15 cellular contexts compared by ENCODE assay signal in genomic region chr10:27344568-27345454, GRCh38.
DNase-seq lines count a peak whose midpoint lies in the region; ATAC-seq and TF ChIP-seq lines count a peak whose summit lies in the region.
"Had no signal": no experiment of that assay in that cellular context is flagged by ENCODE, and none has a peak within 500 bp of the region (broad histone marks: within the 10 kb centered on the region; RNA-seq: fewer than 3 reads in every experiment).

No MANE protein-coding gene starts in this region.

- no peak for TF ChIP-seq POLR2A in stomach (IDR thresholded peaks at IDR 0.05)

- no peak overlapping the region for H3K4me3 Mint-ChIP-seq in activated naive CD4-positive, alpha-beta T cell treated with anti-CD3 and anti-CD28 coated beads, Interleukin-2, amount 10 ng/mL, durations not matched to agents 7 days and 5 days
- H3K4me3 Mint-ChIP-seq in stimulated activated naive CD8-positive, alpha-beta T cell treated with anti-CD3 and anti-CD28 coated beads, Interleukin-15, amount 100 ng/mL, for 72 hours = peak overlapping the region in 1 of 2 donors; percentile 64
- H3K4me3 Mint-ChIP-seq: B cell; T-helper 2 cell treated with Interferon-gamma antibody and Interleukin-4, amounts not matched to agents 5 μg/mL and 100 μg/mL, for 36 hours had no signal

- H3K27me3 Mint-ChIP-seq in activated naive CD4-positive, alpha-beta T cell treated with anti-CD3 and anti-CD28 coated beads, Interleukin-2, amount 10 ng/mL, durations not matched to agents 7 days and 5 days = peaks cover 25% of the 10 kb centered on the region
- peaks cover 27% of the 10 kb centered on the region for H3K27me3 Mint-ChIP-seq in stimulated activated naive CD8-positive, alpha-beta T cell treated with anti-CD3 and anti-CD28 coated beads, Interleukin-15, amount 100 ng/mL, for 72 hours

- no peak for TF ChIP-seq EP300 in stomach (IDR thresholded peaks at IDR 0.05)

- TF ChIP-seq CTCF in stomach (IDR thresholded peaks at IDR 0.05) = no peak

- H3K36me3 ChIP-seq in H7 (replicated peaks; ENCODE audit: control insufficient read depth, insufficient read depth, low read length) = no peaks in the 10 kb centered on the region
- no peaks in the 10 kb centered on the region for H3K36me3 ChIP-seq in stomach
- H3K36me3 ChIP-seq: colonic mucosa had no signal

- 57 to 60% (median 58%) methylated on average over 8 of the region's 8 CpGs for WGBS in stomach, 5 donors

- H3K27ac Mint-ChIP-seq in activated naive CD4-positive, alpha-beta T cell treated with anti-CD3 and anti-CD28 coated beads, Interleukin-2, amount 50 U/mL, for 72 hours = peak overlapping the region; percentile 67 to 93
- H3K27ac Mint-ChIP-seq in activated naive CD4-positive, alpha-beta T cell treated with anti-CD3 and anti-CD28 coated beads, Interleukin-2, amount 10 ng/mL, durations not matched to agents 7 days and 5 days = no peak overlapping the region
- H3K27ac Mint-ChIP-seq in stimulated activated naive CD8-positive, alpha-beta T cell treated with anti-CD3 and anti-CD28 coated beads, Interleukin-15, amount 100 ng/mL, for 72 hours = peak overlapping the region in 1 of 2 donors; percentile 73
- H3K27ac Mint-ChIP-seq: B cell; progenitor cell of endocrine pancreas; T-helper 2 cell treated with Interferon-gamma antibody and Interleukin-4, amounts not matched to agents 5 μg/mL and 100 μg/mL, for 36 hours had no signal

- H3K9me3 Mint-ChIP-seq in activated naive CD4-positive, alpha-beta T cell treated with anti-CD3 and anti-CD28 coated beads, Interleukin-2, amount 50 U/mL, for 72 hours = no peaks in the 10 kb centered on the region
- H3K9me3 Mint-ChIP-seq in activated naive CD4-positive, alpha-beta T cell treated with anti-CD3 and anti-CD28 coated beads, Interleukin-2, amount 10 ng/mL, durations not matched to agents 7 days and 5 days = no peaks in the 10 kb centered on the region
- no peaks in the 10 kb centered on the region for H3K9me3 Mint-ChIP-seq in stimulated activated naive CD8-positive, alpha-beta T cell treated with anti-CD3 and anti-CD28 coated beads, Interleukin-15, amount 100 ng/mL, for 72 hours
- H3K9me3 Mint-ChIP-seq: T-helper 2 cell treated with Interferon-gamma antibody and Interleukin-4, amounts not matched to agents 5 μg/mL and 100 μg/mL, for 36 hours had no signal

- H3K4me3 ChIP-seq in H7 (ENCODE audit: insufficient read depth, low read depth, low read length) = no peak overlapping the region
- no peak overlapping the region for H3K4me3 ChIP-seq in stomach
- H3K4me3 ChIP-seq: colonic mucosa had no signal

- no peaks in the 10 kb centered on the region for H3K4me1 Mint-ChIP-seq in activated naive CD4-positive, alpha-beta T cell treated with anti-CD3 and anti-CD28 coated beads, Interleukin-2, amount 10 ng/mL, durations not matched to agents 7 days and 5 days
- H3K4me1 Mint-ChIP-seq in stimulated activated naive CD8-positive, alpha-beta T cell treated with anti-CD3 and anti-CD28 coated beads, Interleukin-15, amount 100 ng/mL, for 72 hours = peaks cover 22% of the 10 kb centered on the region

- no peaks in the 10 kb centered on the region for H3K4me1 ChIP-seq in stomach
- H3K4me1 ChIP-seq: colonic mucosa had no signal

- no peaks in the 10 kb centered on the region for H3K36me3 Mint-ChIP-seq in activated naive CD4-positive, alpha-beta T cell treated with anti-CD3 and anti-CD28 coated beads, Interleukin-2, amount 50 U/mL, for 72 hours
- H3K36me3 Mint-ChIP-seq in activated naive CD4-positive, alpha-beta T cell treated with anti-CD3 and anti-CD28 coated beads, Interleukin-2, amount 10 ng/mL, durations not matched to agents 7 days and 5 days = no peaks in the 10 kb centered on the region

- CTCF ChIA-PET in activated naive CD4-positive, alpha-beta T cell treated with anti-CD3 and anti-CD28 coated beads, Interleukin-2, amount 10 ng/mL, durations not matched to agents 7 days and 5 days (lab: Charles Lee) = interaction anchor here (1.2 to 1.4 kb wide), 3 partner anchors 10 to 25 kb away, joined by 3 to 5 read pairs (median 4); no protein-coding TSS in a partner anchor

- no peak for DNase-seq in activated naive CD4-positive, alpha-beta T cell treated with anti-CD3 and anti-CD28 coated beads, Interleukin-2, amount 50 U/mL, for 72 hours (ENCODE audit: low spot score in 2 of 2)
- DNase-seq in activated naive CD4-positive, alpha-beta T cell treated with anti-CD3 and anti-CD28 coated beads, Interleukin-2, amount 10 ng/mL, durations not matched to agents 7 days and 5 days = no peak
- DNase-seq in H7 (peak; percentile 22), HT-29 (ENCODE audit: low spot score) (no peak), ureter (ENCODE audit: low spot score) (no peak), stomach (no peak)
- DNase-seq in stimulated activated naive CD8-positive, alpha-beta T cell treated with anti-CD3 and anti-CD28 coated beads, Interleukin-15, amount 100 ng/mL, for 72 hours = no peak
- DNase-seq: colonic mucosa; foreskin melanocyte; NCI-H1048; NK-92 treated with Interleukin-12 subunit alpha and Interleukin-12 subunit beta, amount 100 ng/mL, for 24 hours had no signal

- ATAC-seq in activated naive CD4-positive, alpha-beta T cell treated with anti-CD3 and anti-CD28 coated beads, Interleukin-2, amount 50 U/mL, for 72 hours = peak; percentile 79 to 89
- peak; percentile 70 for ATAC-seq in HG03460 (IDR thresholded peaks at IDR 0.05; ENCODE audit: unreplicated experiment)
- ATAC-seq in stimulated activated naive CD8-positive, alpha-beta T cell treated with anti-CD3 and anti-CD28 coated beads, Interleukin-15, amount 100 ng/mL, for 72 hours = peak; percentile 64

- intact Hi-C loops in stomach (cut with DNase I; ENCODE audit: low total_unique reads) = no loop called here

- H3K27ac ChIP-seq in stomach = no peak overlapping the region
- H3K27ac ChIP-seq: colonic mucosa had no signal

- no peaks in the 10 kb centered on the region for H3K27me3 ChIP-seq in H7 (ENCODE audit: control insufficient read depth, insufficient read depth, low read length)
- peaks cover 0 to 15% (median 0%) of the 10 kb centered on the region in 3 donors for H3K27me3 ChIP-seq in stomach
- H3K27me3 ChIP-seq: colonic mucosa had no signal

- no peaks in the 10 kb centered on the region for H3K9me3 ChIP-seq in stomach
- H3K9me3 ChIP-seq: colonic mucosa had no signal
